1 cellular context compared by ENCODE assay signal in the genomic region with DNA sequence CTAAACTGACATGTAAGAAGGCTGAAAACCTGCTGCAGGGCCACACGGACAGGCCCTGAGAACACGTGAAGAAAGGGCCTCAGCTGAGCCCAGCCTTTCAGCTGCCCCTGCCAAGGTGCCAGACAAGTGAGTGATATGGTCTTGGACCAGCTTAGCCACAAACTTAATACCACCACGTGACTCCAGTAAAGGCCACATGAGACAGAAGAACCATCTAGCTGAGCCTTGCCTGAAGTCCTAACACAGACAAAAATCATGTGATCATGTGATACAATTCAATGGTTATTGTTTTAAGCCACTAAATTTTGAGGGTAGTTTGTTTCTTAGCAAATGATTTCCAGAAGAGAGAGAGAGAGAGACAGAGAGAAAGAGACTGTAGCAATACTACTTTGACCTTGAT.
TF ChIP-seq lines count a peak whose summit lies in the region.

No MANE protein-coding gene starts in this region.

TF ChIP-seq in IMR-90, 13 proteins besides CTCF, POLR2A, EP300 and RAD21 (continued from another document):
- TF ChIP-seq CHD1 (IDR thresholded peaks at IDR 0.05; ENCODE audit: low read depth, low read length) (no peak), CEBPB (IDR thresholded peaks at IDR 0.05; ENCODE audit: low read depth, low read length) (no peak)
